ENCODE assay signal across 8 cellular contexts in the genomic region with DNA sequence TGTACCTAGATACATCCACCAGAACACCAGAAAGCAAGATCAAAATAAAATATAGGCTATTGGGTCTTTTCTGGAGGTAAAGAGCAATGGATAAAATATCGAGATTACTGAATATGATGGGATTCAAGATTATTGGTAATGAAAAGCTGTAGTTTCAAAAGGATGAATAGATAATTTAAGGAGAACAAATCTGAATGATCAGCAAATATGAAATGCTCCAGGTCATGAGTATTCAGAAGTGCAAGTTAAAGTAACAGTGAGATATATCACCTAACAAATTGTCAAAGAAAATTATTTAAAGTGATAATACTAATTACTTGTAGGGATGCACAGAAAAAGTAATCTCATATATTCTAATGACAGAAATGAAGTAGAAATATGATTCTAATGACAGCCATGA.
"Had no signal": no experiment of that assay in that cellular context is flagged by ENCODE, and none has a peak within 500 bp of the region (broad histone marks: within the 10 kb centered on the region; RNA-seq: fewer than 3 reads in every experiment).

No MANE protein-coding gene starts in this region.

- ATAC-seq: GM12878 had no signal

- FAIRE-seq: G401.6, GM12878, GM12891, GM12892, GM18507, GM19239 had no signal

- H3K4me3 ChIP-seq: GM12878 had no signal

- DNase-seq: GDM1, GF-D8 had no signal
